In genomic region chr3:166111562-166111961, GRCh38 we compare ENCODE assay signal across 33 cellular contexts.
DNase-seq lines count a peak whose midpoint lies in the region; ATAC-seq, FAIRE-seq and TF ChIP-seq lines count a peak whose summit lies in the region.
"Had no signal": no experiment of that assay in that cellular context is flagged by ENCODE, and none has a peak within 500 bp of the region (broad histone marks: within the 10 kb centered on the region; RNA-seq: fewer than 3 reads in every experiment).

No MANE protein-coding gene starts in this region.

- DNase-seq in A549 (ENCODE audit: low read depth in 1 of 2, low spot score in 1 of 2) (no peak), frontal cortex (ENCODE audit: low spot score in 2 of 2) (no peak), neural progenitor cell (ENCODE audit: low spot score) (no peak)
- no peak for DNase-seq in activated CD8-positive, alpha-beta memory T cell treated with anti-CD3 and anti-CD28 coated beads for 24 hours
- no peak for DNase-seq in effector CD4-positive, alpha-beta T cell
- DNase-seq: 8988T; ACHN; AML-193; BE2C; C1 segment of cervical spinal cord; Caco-2; Calu3; CD4-positive, alpha-beta memory T cell; CD4-positive, alpha-beta T cell; CD4-positive, CD25-positive, alpha-beta regulatory T cell; CD8-positive, alpha-beta memory T cell; CD8-positive, alpha-beta T cell; COR-L47; DMS 273 treated with DMSO at 0.1 percent for 48 hours; DMS153; DMS53; DMS79; DMS79 treated with DMSO at 0.1 percent for 48 hours; DND-41; EL had no signal

- H3K27ac Mint-ChIP-seq in neural progenitor cell: no peak overlapping the region
- H3K27ac Mint-ChIP-seq: B cell; CD14-positive monocyte; CD4-positive, alpha-beta memory T cell; CD4-positive, alpha-beta T cell; CD4-positive, CD25-positive, alpha-beta regulatory T cell; CD8-positive, alpha-beta memory T cell; CD8-positive, alpha-beta T cell had no signal

- no peak for TF ChIP-seq RAD21 in A549 (conservative IDR thresholded peaks at IDR 0.05 in 1 of 2, IDR thresholded peaks at IDR 0.05 in 1 of 2)

- TF ChIP-seq POLR2A in A549 (IDR thresholded peaks at IDR 0.05; ENCODE audit: low read length): no peak

- H3F3A ChIP-seq in neural progenitor cell (ENCODE audit: low read depth): no peaks in the 10 kb centered on the region

- WGBS in A549 (ENCODE audit: missing lambda C conversion rate): 58% methylated on average over 2 of the region's 2 CpGs

- no peaks in the 10 kb centered on the region for H3K9me3 ChIP-seq in A549
- no peaks in the 10 kb centered on the region for H3K9me3 ChIP-seq in HEK293 (ENCODE audit: control insufficient read depth, insufficient read depth, low read depth, low read length)
- no peaks in the 10 kb centered on the region for H3K9me3 ChIP-seq in neural progenitor cell (ENCODE audit: low read depth)
- H3K9me3 ChIP-seq: BE2C; BLaER1; BLaER1 treated with 17β-estradiol and CSF1 and Interleukin-3, amounts not matched to agents 10 nM and 100 nM; Caco-2 had no signal

- H3K27ac ChIP-seq in A549: no peak overlapping the region
- H3K27ac ChIP-seq in HEK293 (ENCODE audit: extremely low read depth, low read depth, low read length): no peak overlapping the region
- H3K27ac ChIP-seq in neural progenitor cell: no peak overlapping the region
- H3K27ac ChIP-seq: 22Rv1; BLaER1; BLaER1 treated with 17β-estradiol and CSF1 and Interleukin-3, amounts not matched to agents 10 nM and 100 nM; C4-2B had no signal

- H3K4me1 Mint-ChIP-seq in neural progenitor cell: no peaks in the 10 kb centered on the region
- H3K4me1 Mint-ChIP-seq: B cell; CD14-positive monocyte; CD4-positive, alpha-beta memory T cell; CD4-positive, CD25-positive, alpha-beta regulatory T cell; CD8-positive, alpha-beta memory T cell had no signal

- H3K9me3 Mint-ChIP-seq in neural progenitor cell: no peaks in the 10 kb centered on the region

- peaks cover 3% of the 10 kb centered on the region for H3K27me3 Mint-ChIP-seq in neural progenitor cell (ENCODE audit: insufficient read depth, low read depth)
- H3K27me3 Mint-ChIP-seq: B cell; CD4-positive, alpha-beta memory T cell; CD4-positive, alpha-beta T cell; CD4-positive, CD25-positive, alpha-beta regulatory T cell; CD8-positive, alpha-beta memory T cell had no signal

- H3K9ac ChIP-seq in neural progenitor cell: no peak overlapping the region
- H3K9ac ChIP-seq: BLaER1; BLaER1 treated with 17β-estradiol and CSF1 and Interleukin-3, amounts not matched to agents 10 nM and 100 nM had no signal

- FAIRE-seq in A549 (lab: Jason Lieb, UNC): no peak
- FAIRE-seq in frontal cortex (lab: Jason Lieb, UNC): peak; percentile 8
- FAIRE-seq: D721Med had no signal

- H3K4me2 ChIP-seq in A549: no peak overlapping the region
- no peak overlapping the region for H3K4me2 ChIP-seq in neural progenitor cell
- H3K4me2 ChIP-seq: BLaER1; BLaER1 treated with 17β-estradiol and CSF1 and Interleukin-3, amounts not matched to agents 10 nM and 100 nM had no signal

- CTCF ChIA-PET in A549 (lab: Yijun Ruan, JAX): no interaction called here
- CTCF ChIA-PET in HEK293 (lab: Yijun Ruan, JAX): no interaction called here

- TF ChIP-seq CTCF in A549 (IDR thresholded peaks at IDR 0.05) (no peak), HEK293 (tag by site-specific recombination; IDR thresholded peaks at IDR 0.05) (no peak), neural progenitor cell (IDR thresholded peaks at IDR 0.05) (no peak)

- H4K20me1 ChIP-seq in neural progenitor cell (ENCODE audit: low read depth): no peaks in the 10 kb centered on the region
- H4K20me1 ChIP-seq: BLaER1; BLaER1 treated with 17β-estradiol and CSF1 and Interleukin-3, amounts not matched to agents 10 nM and 100 nM had no signal

- no peak for TF ChIP-seq EP300 in A549 (IDR thresholded peaks at IDR 0.05)

- H3K79me2 ChIP-seq in neural progenitor cell (ENCODE audit: low read depth): no peaks in the 10 kb centered on the region

- H3K27me3 ChIP-seq in neural progenitor cell: no peaks in the 10 kb centered on the region
- H3K27me3 ChIP-seq: BE2C; BLaER1; BLaER1 treated with 17β-estradiol and CSF1 and Interleukin-3, amounts not matched to agents 10 nM and 100 nM had no signal

- no peaks in the 10 kb centered on the region for H3K36me3 Mint-ChIP-seq in neural progenitor cell
- H3K36me3 Mint-ChIP-seq: CD14-positive monocyte; CD4-positive, CD25-positive, alpha-beta regulatory T cell; CD8-positive, alpha-beta memory T cell; CD8-positive, alpha-beta T cell had no signal

- no peaks in the 10 kb centered on the region for H3K4me1 ChIP-seq in A549
- H3K4me1 ChIP-seq in HEK293 (ENCODE audit: control insufficient read depth, insufficient read depth, low read length): no peaks in the 10 kb centered on the region
- no peaks in the 10 kb centered on the region for H3K4me1 ChIP-seq in neural progenitor cell
- H3K4me1 ChIP-seq: BE2C; BLaER1; BLaER1 treated with 17β-estradiol and CSF1 and Interleukin-3, amounts not matched to agents 10 nM and 100 nM; Caco-2 had no signal

- ATAC-seq in A549: no peak
- ATAC-seq: CD8-positive, alpha-beta T cell had no signal

- H2AFZ ChIP-seq in neural progenitor cell (replicated peaks): no peak overlapping the region

- POLR2A ChIA-PET in A549 (lab: Yijun Ruan, JAX): no interaction called here
- POLR2A ChIA-PET in HEK293 (lab: Yijun Ruan, JAX): no interaction called here

- H3K36me3 ChIP-seq in HEK293 (ENCODE audit: control insufficient read depth in 2 of 2, insufficient read depth in 1 of 2, low read length in 2 of 2) (no peaks in the 10 kb centered on the region), neural progenitor cell (no peaks in the 10 kb centered on the region)
- H3K36me3 ChIP-seq: BE2C; BLaER1; BLaER1 treated with 17β-estradiol and CSF1 and Interleukin-3, amounts not matched to agents 10 nM and 100 nM had no signal

- H3K4me3 ChIP-seq in A549 (no peak overlapping the region), HEK293 (ENCODE audit: low read depth, low read length) (no peak overlapping the region), neural progenitor cell (no peak overlapping the region)
- H3K4me3 ChIP-seq: BLaER1; BLaER1 treated with 17β-estradiol and CSF1 and Interleukin-3, amounts not matched to agents 10 nM and 100 nM had no signal

- no peak overlapping the region for H3K4me3 Mint-ChIP-seq in neural progenitor cell
- H3K4me3 Mint-ChIP-seq: B cell; CD14-positive monocyte; CD4-positive, alpha-beta memory T cell; CD4-positive, alpha-beta T cell; CD4-positive, CD25-positive, alpha-beta regulatory T cell; CD8-positive, alpha-beta memory T cell; CD8-positive, alpha-beta T cell had no signal

TF ChIP-seq in A549, 52 proteins besides CTCF, POLR2A, EP300 and RAD21:
- TF ChIP-seq MAX (IDR thresholded peaks at IDR 0.05) (no peak), ZC3H11A (IDR thresholded peaks at IDR 0.05) (peak; percentile 78), CEBPB (IDR thresholded peaks at IDR 0.05) (no peak), BCL3 (IDR thresholded peaks at IDR 0.05) (no peak), EHF (CRISPR knock-in tag; IDR thresholded peaks at IDR 0.05) (no peak)
TF ChIP-seq in A549: peak in this region for 1.

TF ChIP-seq in HEK293, 187 proteins besides CTCF, POLR2A, EP300 and RAD21 (continues in another document):
- TF ChIP-seq ZNF341 (tag by site-specific recombination; IDR thresholded peaks at IDR 0.05; ENCODE audit: low read depth) (no peak), ZIC2 (tag by site-specific recombination; IDR thresholded peaks at IDR 0.05) (no peak), HIC1 (tag by site-specific recombination; IDR thresholded peaks at IDR 0.05) (no peak), ZNF10 (tag by site-specific recombination; IDR thresholded peaks at IDR 0.05) (no peak), ZNF624 (tag by site-specific recombination; IDR thresholded peaks at IDR 0.05) (no peak), ZNF280C (tag by site-specific recombination; IDR thresholded peaks at IDR 0.05) (no peak), ZNF555 (tag by site-specific recombination; conservative IDR thresholded peaks at IDR 0.05) (peak; percentile 59), SP2 (tag by site-specific recombination; IDR thresholded peaks at IDR 0.05) (no peak), ZNF423 (tag by site-specific recombination; IDR thresholded peaks at IDR 0.05) (no peak), ZNF843 (tag by site-specific recombination; IDR thresholded peaks at IDR 0.05) (no peak), ZFP69B (tag by site-specific recombination; IDR thresholded peaks at IDR 0.05) (no peak), KLF7 (tag by site-specific recombination; IDR thresholded peaks at IDR 0.05; ENCODE audit: borderline replicate concordance) (no peak), GLIS1 (tag by site-specific recombination; IDR thresholded peaks at IDR 0.05) (no peak), ZNF561 (tag by site-specific recombination; IDR thresholded peaks at IDR 0.05; ENCODE audit: borderline replicate concordance) (no peak)

Comparison
In these comparisons a context has a peak if more than half of its experiments do, and no peak if none do; other contexts are left out.
1. Of the 5 proteins assayed by ChIP-seq in both HEK293 and A549: peak only in HEK293: REST; only in A549: none; in both: none; in neither: 4.